In the genomic region with DNA sequence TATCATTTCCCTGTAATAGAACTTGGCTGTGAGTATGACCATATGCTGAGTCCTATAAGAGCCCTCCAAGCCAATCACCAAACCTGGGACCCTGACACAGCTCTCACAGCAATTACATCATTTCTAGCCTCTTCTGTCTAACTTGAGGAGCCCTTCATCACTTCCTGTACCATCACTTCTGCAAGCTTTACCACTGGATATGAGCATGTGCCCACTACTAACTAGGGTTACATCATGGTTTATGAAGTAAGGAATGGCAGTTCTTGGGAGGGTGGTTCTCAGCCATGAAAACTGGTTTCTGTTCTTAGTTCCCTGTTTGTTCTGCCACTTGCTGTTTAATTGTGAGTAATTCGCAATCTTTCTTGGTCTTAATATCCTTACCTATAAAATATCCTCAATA, we compare ENCODE assay signal across 16 cellular contexts. TPM values are rescaled to one million over a fixed set of nuclear protein-coding genes. Genes with fewer than 3 reads are reported as not detected.
A peak's percentile ranks its signal among the peaks of the same experiment; 100 is the strongest.
DNase-seq lines count a peak whose midpoint lies in the region; ATAC-seq, FAIRE-seq and TF ChIP-seq lines count a peak whose summit lies in the region.
"Had no signal": no experiment of that assay in that cellular context is flagged by ENCODE, and none has a peak within 500 bp of the region (broad histone marks: within the 10 kb centered on the region; RNA-seq: fewer than 3 reads in every experiment).

No MANE protein-coding gene starts in this region.

- no peak for TF ChIP-seq CTCF in activated CD8-positive, alpha-beta T cell treated with anti-CD3 and anti-CD28 coated beads for 36 hours (IDR thresholded peaks at IDR 0.05)

- no peak overlapping the region for H3K4me3 Mint-ChIP-seq in dendritic cell treated with granulocyte-macrophage colony-stimulating factor and Interleukin-4, amounts not matched to agents 40 ng/mL and 50 ng/mL, for 4 days
- H3K4me3 Mint-ChIP-seq in activated CD8-positive, alpha-beta T cell treated with anti-CD3 and anti-CD28 coated beads for 36 hours, result no peak overlapping the region
- H3K4me3 Mint-ChIP-seq: T-helper 1 cell treated with Interleukin-12 subunit alpha and Interleukin-12 subunit beta and Interleukin-4 antibody, amounts not matched to agents 30 μg/mL and 1 μg/mL, for 36 hours had no signal

- H2BK120ac ChIP-seq in trophoblast cell (ENCODE audit: insufficient read depth, low read length, poor library complexity), result no peak overlapping the region

- no peaks in the 10 kb centered on the region for H3K36me3 ChIP-seq in trophoblast cell (ENCODE audit: control insufficient read depth in 1 of 2, insufficient read depth in 2 of 2, low read length in 2 of 2)
- H3K36me3 ChIP-seq: BE2C had no signal

- H3K4me1 ChIP-seq in trophoblast cell (ENCODE audit: control insufficient read depth in 1 of 2, insufficient read depth in 2 of 2, low read length in 2 of 2), result peaks cover 0 to 2% of the 10 kb centered on the region in 2 experiments
- H3K4me1 ChIP-seq: BE2C had no signal

- no peak overlapping the region for H2BK12ac ChIP-seq in trophoblast cell (ENCODE audit: low read length)

- H3K27me3 ChIP-seq in trophoblast cell (ENCODE audit: insufficient read depth, low read length), result no peaks in the 10 kb centered on the region
- H3K27me3 ChIP-seq: BE2C had no signal

- no peak overlapping the region for H3K4me2 ChIP-seq in trophoblast cell (ENCODE audit: low read length)

- intact Hi-C loops in dendritic cell treated with granulocyte-macrophage colony-stimulating factor and Interleukin-4, amounts not matched to agents 40 ng/mL and 50 ng/mL, for 4 days (cut with micrococcal nuclease), result no loop called here
- intact Hi-C loops in activated CD8-positive, alpha-beta T cell treated with anti-CD3 and anti-CD28 coated beads for 36 hours (cut with micrococcal nuclease), result no loop called here

- no peak overlapping the region for H3K4me3 ChIP-seq in trophoblast cell (ENCODE audit: low read depth, low read length)

- DNase-seq in HT1080 (ENCODE audit: low read depth) (peak; percentile 31), NOMO-1 treated with DMSO at 0.1 percent for 48 hours (lab: John Stamatoyannopoulos, UW; ENCODE audit: unreplicated experiment) (peak; percentile 88), trophoblast cell (peak in 1 of 2 donors; percentile 14), GM03348 (ENCODE audit: low spot score) (no peak), GM19239 (ENCODE audit: insufficient read length, low spot score) (no peak)
- no peak for DNase-seq in activated CD8-positive, alpha-beta T cell treated with anti-CD3 and anti-CD28 coated beads for 36 hours
- DNase-seq: ACHN, BE2C, NCI-H1048, NCI-H1694, NCI-H2107 had no signal

- H3K4ac ChIP-seq in trophoblast cell (ENCODE audit: low read depth, low read length), result peak overlapping the region; percentile 41

- POLR2A ChIA-PET in activated CD8-positive, alpha-beta T cell treated with anti-CD3 and anti-CD28 coated beads for 36 hours (lab: Charles Lee), result no interaction called here

- H3K9me3 Mint-ChIP-seq in dendritic cell treated with granulocyte-macrophage colony-stimulating factor and Interleukin-4, amounts not matched to agents 40 ng/mL and 50 ng/mL, for 4 days, result no peaks in the 10 kb centered on the region
- H3K9me3 Mint-ChIP-seq in activated CD8-positive, alpha-beta T cell treated with anti-CD3 and anti-CD28 coated beads for 36 hours, result no peaks in the 10 kb centered on the region
- H3K9me3 Mint-ChIP-seq: T-helper 1 cell treated with Interleukin-12 subunit alpha and Interleukin-12 subunit beta and Interleukin-4 antibody, amounts not matched to agents 30 μg/mL and 1 μg/mL, for 36 hours had no signal

- H3K9me3 ChIP-seq in trophoblast cell (ENCODE audit: insufficient read depth, low read depth, low read length), result no peaks in the 10 kb centered on the region
- H3K9me3 ChIP-seq: BE2C had no signal

- no peak overlapping the region for H4K91ac ChIP-seq in trophoblast cell (ENCODE audit: low read depth, low read length)

- no peak overlapping the region for H4K8ac ChIP-seq in trophoblast cell (ENCODE audit: low read depth, low read length)

- no peak overlapping the region for H3K14ac ChIP-seq in trophoblast cell (ENCODE audit: low read length)

- no peak overlapping the region for H2AK5ac ChIP-seq in trophoblast cell (ENCODE audit: low read length)

- H3K79me1 ChIP-seq in trophoblast cell (ENCODE audit: low read length), result no peaks in the 10 kb centered on the region

- H3K79me2 ChIP-seq in trophoblast cell (ENCODE audit: control insufficient read depth, insufficient read depth, low read length, poor library complexity), result peaks cover 2% of the 10 kb centered on the region

- peak overlapping the region; percentile 56 for H3K27ac Mint-ChIP-seq in dendritic cell treated with granulocyte-macrophage colony-stimulating factor and Interleukin-4, amounts not matched to agents 40 ng/mL and 50 ng/mL, for 4 days
- no peak overlapping the region for H3K27ac Mint-ChIP-seq in activated CD8-positive, alpha-beta T cell treated with anti-CD3 and anti-CD28 coated beads for 36 hours
- H3K27ac Mint-ChIP-seq: T-helper 1 cell treated with Interleukin-12 subunit alpha and Interleukin-12 subunit beta and Interleukin-4 antibody, amounts not matched to agents 30 μg/mL and 1 μg/mL, for 36 hours had no signal

- no CpG with 5 or more reads among the region's 1 CpG for WGBS in trophoblast cell (ENCODE audit: extremely low coverage, insufficient coverage, insufficient read length)

- peaks cover 14% of the 10 kb centered on the region for H3K4me1 Mint-ChIP-seq in dendritic cell treated with granulocyte-macrophage colony-stimulating factor and Interleukin-4, amounts not matched to agents 40 ng/mL and 50 ng/mL, for 4 days (ENCODE audit: low read depth)
- H3K4me1 Mint-ChIP-seq in activated CD8-positive, alpha-beta T cell treated with anti-CD3 and anti-CD28 coated beads for 36 hours (ENCODE audit: low read depth), result no peaks in the 10 kb centered on the region

- no peak for ATAC-seq in activated CD8-positive, alpha-beta T cell treated with anti-CD3 and anti-CD28 coated beads for 36 hours
- no peak for ATAC-seq in HG02852 (IDR thresholded peaks at IDR 0.05; ENCODE audit: unreplicated experiment)

- no peak overlapping the region for H3K9ac ChIP-seq in trophoblast cell (ENCODE audit: low read length)

- no peak overlapping the region for H3K27ac ChIP-seq in trophoblast cell (ENCODE audit: low read depth, low read length)

- no peak overlapping the region for H2BK5ac ChIP-seq in trophoblast cell (ENCODE audit: low read depth, low read length, poor library complexity)

- H4K12ac ChIP-seq in trophoblast cell (ENCODE audit: low read depth, low read length), result no peak overlapping the region

- H3K18ac ChIP-seq in trophoblast cell (ENCODE audit: low read length), result no peak overlapping the region

- no peak overlapping the region for H2AFZ ChIP-seq in trophoblast cell (ENCODE audit: insufficient read depth, low read length, poor library complexity)

- no peaks in the 10 kb centered on the region for H3K36me3 Mint-ChIP-seq in dendritic cell treated with granulocyte-macrophage colony-stimulating factor and Interleukin-4, amounts not matched to agents 40 ng/mL and 50 ng/mL, for 4 days (ENCODE audit: low read depth)
- H3K36me3 Mint-ChIP-seq in activated CD8-positive, alpha-beta T cell treated with anti-CD3 and anti-CD28 coated beads for 36 hours (ENCODE audit: low read depth), result no peaks in the 10 kb centered on the region

- peaks cover 13% of the 10 kb centered on the region for H3K27me3 Mint-ChIP-seq in dendritic cell treated with granulocyte-macrophage colony-stimulating factor and Interleukin-4, amounts not matched to agents 40 ng/mL and 50 ng/mL, for 4 days
- H3K27me3 Mint-ChIP-seq in activated CD8-positive, alpha-beta T cell treated with anti-CD3 and anti-CD28 coated beads for 36 hours, result peaks cover 15% of the 10 kb centered on the region

- CTCF ChIA-PET in activated CD8-positive, alpha-beta T cell treated with anti-CD3 and anti-CD28 coated beads for 36 hours (lab: Charles Lee), result no interaction called here

- H3K23ac ChIP-seq in trophoblast cell (ENCODE audit: low read length), result no peak overlapping the region

- FAIRE-seq in GM19239 (lab: Jason Lieb, UNC), result no peak
- FAIRE-seq: H54, HTR-8/SVneo had no signal

RNA-seq across cellular contexts. Expression of a gene that starts 31.0 kb away (rescaled TPM):
- total RNA-seq in HT1080 (2014; rRNA removed; shearing (Covaris generic)), result 191 and 198 TPM in 2 replicates
- polyA plus RNA-seq in HT1080 (2015; cell fraction: cytosol; rRNA removed), result 197 and 235 TPM in 2 replicates
- polyA plus RNA-seq in HT1080 (2015; cell fraction: nucleus; rRNA removed), result 244 and 254 TPM in 2 replicates
- 312 and 318 TPM in 2 replicates for polyA plus RNA-seq in trophoblast cell (2013)
- under 1 TPM in 1 of 2 experiments, not detected in 1; 0.31 TPM for total RNA-seq in activated CD8-positive, alpha-beta T cell treated with anti-CD3 and anti-CD28 coated beads for 36 hours

Comparison
In these comparisons a context has a peak if more than half of its experiments do, and no peak if none do; other contexts are left out.
1. DNase-seq: peak in HT1080 (single experiment) and NOMO-1 treated with DMSO at 0.1 percent for 48 hours (single experiment); none in activated CD8-positive, alpha-beta T cell treated with anti-CD3 and anti-CD28 coated beads for 36 hours (single experiment), GM03348 (single experiment) and GM19239 (single experiment).
2. RNA of a gene that starts 31.0 kb away (total RNA-seq): 191 to 198 TPM in HT1080; 0.31 TPM in activated CD8-positive, alpha-beta T cell treated with anti-CD3 and anti-CD28 coated beads for 36 hours; every median in the first group is over 100 times any median in the second.